ENCODE assay signal across 8 cellular contexts in the genomic region with DNA sequence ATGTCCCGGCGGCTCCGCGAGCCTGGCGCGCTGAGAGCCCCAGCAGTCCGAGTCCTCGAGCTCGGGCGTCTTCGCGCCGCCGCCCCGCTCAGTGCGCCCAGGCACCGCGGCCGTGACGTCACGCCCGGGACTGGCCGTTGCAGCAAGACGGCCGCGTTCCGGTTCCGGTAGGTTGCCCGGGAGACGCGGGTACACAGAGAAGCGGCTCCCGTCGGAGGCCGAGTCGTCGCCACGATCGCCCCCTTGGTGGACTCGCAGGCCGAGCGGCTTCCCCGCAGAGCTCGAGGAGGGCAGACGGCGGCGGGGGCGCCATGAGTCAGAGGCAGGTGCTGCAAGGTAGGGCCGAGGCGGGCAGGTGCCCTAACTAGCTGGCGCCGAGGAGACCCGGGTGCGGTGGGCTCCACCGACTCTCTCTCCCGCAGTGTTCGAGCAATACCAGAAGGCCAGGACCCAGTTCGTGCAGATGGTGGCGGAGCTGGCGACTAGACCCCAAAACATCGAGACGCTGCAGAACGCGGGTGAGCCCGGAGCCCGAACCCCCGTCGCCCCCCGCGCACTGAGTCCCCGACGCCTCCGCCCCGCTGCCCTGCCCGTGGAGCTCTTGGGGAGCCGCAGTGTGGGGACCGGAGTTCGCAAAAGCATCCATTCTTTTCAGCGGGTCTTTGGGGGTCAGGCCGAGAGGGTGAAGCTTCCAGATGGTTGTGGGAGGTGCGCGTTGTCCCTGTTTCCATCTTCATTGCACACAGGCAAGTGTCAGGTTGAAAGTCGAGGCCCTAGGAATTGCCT. TPM values are rescaled to one million over a fixed set of nuclear protein-coding genes. Genes with fewer than 3 reads are reported as not detected.
DNase-seq lines count a peak whose midpoint lies in the region; ATAC-seq and TF ChIP-seq lines count a peak whose summit lies in the region.

A gene (plus strand): TSS at position 196 of the 786 bp plus-strand sequence. CDS start 116 bp downstream, at position 312.

- DNase-seq in DMS153 (lab: John Stamatoyannopoulos, UW) (peak; percentile 62), heart left ventricle (peak; percentile 39 to 78 (median 55)), psoas muscle (peak; percentile 49 to 71), KG1 (lab: John Stamatoyannopoulos, UW) (no peak)
- peak; percentile 69 for DNase-seq in activated CD8-positive, alpha-beta T cell treated with anti-CD3 and anti-CD28 coated beads, Interleukin-2, amount 10 ng/mL, durations not matched to agents 7 days and 5 days
- no peak for DNase-seq in effector CD4-positive, alpha-beta T cell

- peaks cover 15% of the 10 kb centered on the region for H3K4me1 Mint-ChIP-seq in activated CD8-positive, alpha-beta T cell treated with anti-CD3 and anti-CD28 coated beads, Interleukin-2, amount 10 ng/mL, durations not matched to agents 7 days and 5 days (ENCODE audit: low read depth)

- TF ChIP-seq CTCF in heart left ventricle (IDR thresholded peaks at IDR 0.05): no peak
- no peak for TF ChIP-seq CTCF in psoas muscle (IDR thresholded peaks at IDR 0.05)

- WGBS in HUES64: 2% methylated on average over 83 of the region's 83 CpGs
- WGBS in heart left ventricle, 4 donors: 4 to 9% (median 6%) methylated on average over 29 to 83 of the region's 83 CpGs
- WGBS in psoas muscle, 3 donors: 5 to 6% (median 6%) methylated on average over 73 to 83 of the region's 83 CpGs

- no peaks in the 10 kb centered on the region for H3K9me3 ChIP-seq in HUES64 (ENCODE audit: insufficient read depth, low read depth, low read length)
- no peaks in the 10 kb centered on the region for H3K9me3 ChIP-seq in heart left ventricle
- H3K9me3 ChIP-seq in psoas muscle: no peaks in the 10 kb centered on the region

- H3K4me3 ChIP-seq in HUES64 (ENCODE audit: low read length) (peak within 1 kb of the TSS; percentile 57), heart left ventricle (peak within 1 kb of the TSS in 9 of 12 donors; percentile 0 to 50 (median 23)), psoas muscle (peak within 1 kb of the TSS; percentile 54)

- no peak within 1 kb of the TSS for H3K27ac ChIP-seq in HUES64 (ENCODE audit: low read depth, low read length)
- H3K27ac ChIP-seq in heart left ventricle: no peak within 1 kb of the TSS
- no peak within 1 kb of the TSS for H3K27ac ChIP-seq in psoas muscle

- peak within 1 kb of the TSS; percentile 61 for H3K4me3 Mint-ChIP-seq in activated CD8-positive, alpha-beta T cell treated with anti-CD3 and anti-CD28 coated beads, Interleukin-2, amount 10 ng/mL, durations not matched to agents 7 days and 5 days

- peaks cover 9% of the 10 kb centered on the region for H3K36me3 Mint-ChIP-seq in activated CD8-positive, alpha-beta T cell treated with anti-CD3 and anti-CD28 coated beads, Interleukin-2, amount 10 ng/mL, durations not matched to agents 7 days and 5 days (ENCODE audit: low read depth)

- CTCF ChIA-PET in activated CD8-positive, alpha-beta T cell treated with anti-CD3 and anti-CD28 coated beads, Interleukin-2, amount 10 ng/mL, durations not matched to agents 7 days and 5 days (lab: Charles Lee): interaction anchor here (1.0 kb wide), 1 partner anchor 27 kb away, joined by 3 read pairs; no protein-coding TSS in a partner anchor

- no peak for TF ChIP-seq POLR2A in heart left ventricle (IDR thresholded peaks at IDR 0.05)

- peaks cover 59% of the 10 kb centered on the region for H3K27me3 Mint-ChIP-seq in activated CD8-positive, alpha-beta T cell treated with anti-CD3 and anti-CD28 coated beads, Interleukin-2, amount 10 ng/mL, durations not matched to agents 7 days and 5 days (ENCODE audit: low read depth)

- no peaks in the 10 kb centered on the region for H3K9me3 Mint-ChIP-seq in activated CD8-positive, alpha-beta T cell treated with anti-CD3 and anti-CD28 coated beads, Interleukin-2, amount 10 ng/mL, durations not matched to agents 7 days and 5 days (ENCODE audit: insufficient read depth)

- intact Hi-C loops in heart left ventricle (cut with DNase I): loop anchor here in 6 of 10 donors (10.0 kb wide), 4 partner anchors 89 to 369 kb away; a partner anchor contains a TSS
- intact Hi-C loops in psoas muscle (cut with DNase I): loop anchor here (2.0 to 10.0 kb wide), 3 partner anchors 91 to 239 kb away; no protein-coding TSS in a partner anchor

- H3K27ac Mint-ChIP-seq in activated CD8-positive, alpha-beta T cell treated with anti-CD3 and anti-CD28 coated beads, Interleukin-2, amount 10 ng/mL, durations not matched to agents 7 days and 5 days: peak within 1 kb of the TSS; percentile 15

- no peak within 1 kb of the TSS; the same call in 1 of the 2 replicates for H3K9ac ChIP-seq in HUES64 (ENCODE audit: low read depth, low read length)

- no peaks in the 10 kb centered on the region; the same call in 1 of the 2 replicates for H3K4me1 ChIP-seq in HUES64 (ENCODE audit: insufficient read depth, low read length)
- H3K4me1 ChIP-seq in heart left ventricle: peaks cover 0 to 15% (median 5%) of the 10 kb centered on the region in 12 donors
- peaks cover 10% of the 10 kb centered on the region for H3K4me1 ChIP-seq in psoas muscle

- ATAC-seq in activated CD8-positive, alpha-beta T cell treated with anti-CD3 and anti-CD28 coated beads, Interleukin-2, amount 10 ng/mL, durations not matched to agents 7 days and 5 days: peak; percentile 51
- ATAC-seq in heart left ventricle (no peak), psoas muscle (no peak), GM18873 (IDR thresholded peaks at IDR 0.05; ENCODE audit: low FRiP score, unreplicated experiment) (no peak)

- peaks cover 94% of the 10 kb centered on the region for H3K27me3 ChIP-seq in HUES64 (ENCODE audit: insufficient read depth, low read length)
- peaks cover 38 to 93% (median 74%) of the 10 kb centered on the region in 9 donors for H3K27me3 ChIP-seq in heart left ventricle
- H3K27me3 ChIP-seq in psoas muscle (ENCODE audit: insufficient read depth in 3 of 3, low read length in 2 of 3): peaks cover 4 to 61% (median 19%) of the 10 kb centered on the region in 3 donors

- H3K36me3 ChIP-seq in HUES64 (ENCODE audit: insufficient read depth, low read length) (no peaks in the 10 kb centered on the region), heart left ventricle (no peaks in the 10 kb centered on the region), psoas muscle (ENCODE audit: insufficient read depth in 1 of 2, low read depth in 1 of 2) (no peaks in the 10 kb centered on the region)

- POLR2A ChIA-PET in activated CD8-positive, alpha-beta T cell treated with anti-CD3 and anti-CD28 coated beads, Interleukin-2, amount 10 ng/mL, durations not matched to agents 7 days and 5 days (lab: Charles Lee): interaction anchor here (1.4 kb wide), 1 partner anchor 91 kb away, joined by 7 read pairs; no protein-coding TSS in a partner anchor

RNA-seq across cellular contexts. Expression of the gene that starts here (rescaled TPM):
- 0.30 TPM for polyA plus RNA-seq in HUES64 (2013, experiment 1 of 2)
- polyA plus RNA-seq in HUES64 (2013, experiment 2 of 2): 0.51 TPM
- total RNA-seq in activated CD8-positive, alpha-beta T cell treated with anti-CD3 and anti-CD28 coated beads, Interleukin-2, amount 10 ng/mL, durations not matched to agents 7 days and 5 days: under 1 TPM; 0.70 to 0.90 TPM
- total RNA-seq in heart left ventricle (under 1 TPM in 1 of 9 donors, not detected in 8; 0.42 TPM), psoas muscle (under 1 TPM in 1 of 4 donors, not detected in 3; 0.15 TPM)
- polyA plus RNA-seq in heart left ventricle (not detected), psoas muscle (not detected)

Comparison
In these comparisons a context has a peak if more than half of its experiments do, and no peak if none do; other contexts are left out.
1. Peak in DNase-seq and ATAC-seq in activated CD8-positive, alpha-beta T cell treated with anti-CD3 and anti-CD28 coated beads, Interleukin-2, amount 10 ng/mL, durations not matched to agents 7 days and 5 days; RNA of the gene not detected or under 1 TPM.
2. Peak in DNase-seq and H3K4me3 ChIP-seq in heart left ventricle; RNA of the gene not detected or under 1 TPM.
3. Peak in DNase-seq and H3K4me3 ChIP-seq in psoas muscle; RNA of the gene not detected or under 1 TPM.